ENCODE assay signal across 26 cellular contexts in the genomic region with DNA sequence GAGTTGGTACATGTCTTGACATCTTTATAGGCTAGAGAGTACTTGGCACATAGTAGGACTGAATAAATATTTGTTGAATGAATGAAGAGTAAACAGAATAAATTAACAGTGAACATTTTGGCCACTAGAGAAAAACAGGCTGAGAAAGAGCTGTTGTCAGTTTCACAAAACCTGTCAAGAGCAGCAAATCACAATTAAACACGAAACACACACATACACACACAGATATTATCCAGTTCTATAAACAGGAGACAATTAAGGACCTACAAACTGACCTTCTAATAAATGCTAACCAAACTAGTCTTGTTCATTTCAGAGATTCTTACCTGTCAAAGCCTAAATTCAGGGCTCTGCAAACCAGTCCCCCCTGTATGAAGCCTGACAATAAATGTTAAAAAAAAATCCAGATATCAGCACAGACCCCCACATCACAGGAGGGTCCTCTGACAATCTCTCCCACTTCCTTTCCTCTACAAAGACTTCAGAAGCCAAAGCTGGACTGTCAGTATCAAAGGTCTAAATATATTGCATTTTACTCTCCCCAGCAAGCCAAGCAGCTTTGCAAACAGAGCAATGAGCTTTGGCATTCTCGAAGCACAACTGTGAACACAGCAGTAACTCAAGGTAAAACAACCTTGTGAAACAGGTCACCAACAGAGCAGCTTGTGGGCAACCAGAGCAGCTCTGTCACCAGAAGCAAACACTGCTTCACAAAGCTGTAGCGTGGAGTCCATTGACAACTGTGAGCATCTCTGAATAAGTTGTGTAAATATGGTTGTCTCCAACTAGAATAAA.
"Had no signal": no experiment of that assay in that cellular context is flagged by ENCODE, and none has a peak within 500 bp of the region (broad histone marks: within the 10 kb centered on the region; RNA-seq: fewer than 3 reads in every experiment).

No MANE protein-coding gene starts in this region.

- H3K9me3 ChIP-seq: gastroesophageal sphincter, heart left ventricle, psoas muscle, sigmoid colon, stomach, tibial artery had no signal

- H3K4me3 Mint-ChIP-seq: endodermal cell; memory B cell; natural killer cell; neural progenitor cell; stimulated activated effector memory CD8-positive, alpha-beta T cell treated with anti-CD3 and anti-CD28 coated beads, Interleukin-12 subunit alpha, Interleukin-12 subunit beta, amount 100 ng/mL, for 72 hours; type B pancreatic cell had no signal

- H2AFZ ChIP-seq: neural progenitor cell had no signal

- ATAC-seq: esophagus mucosa; gastroesophageal sphincter; heart left ventricle; left cardiac atrium; left ventricle myocardium superior; natural killer cell; psoas muscle; right cardiac atrium; stimulated activated effector memory CD8-positive, alpha-beta T cell treated with anti-CD3 and anti-CD28 coated beads, Interleukin-12 subunit alpha, Interleukin-12 subunit beta, amount 100 ng/mL, for 72 hours had no signal

- H3K4me3 ChIP-seq: dorsolateral prefrontal cortex, gastroesophageal sphincter, heart left ventricle, lung, neural progenitor cell, psoas muscle, sigmoid colon, stomach, tibial artery had no signal

- H3K4me1 Mint-ChIP-seq: memory B cell; natural killer cell; neural progenitor cell; stimulated activated effector memory CD8-positive, alpha-beta T cell treated with anti-CD3 and anti-CD28 coated beads, Interleukin-12 subunit alpha, Interleukin-12 subunit beta, amount 100 ng/mL, for 72 hours had no signal

- H3K36me3 ChIP-seq: gastroesophageal sphincter, heart left ventricle, neural progenitor cell, sigmoid colon, stomach, tibial artery had no signal

- H3K27ac Mint-ChIP-seq: endodermal cell; memory B cell; natural killer cell; neural progenitor cell; stimulated activated effector memory CD8-positive, alpha-beta T cell treated with anti-CD3 and anti-CD28 coated beads, Interleukin-12 subunit alpha, Interleukin-12 subunit beta, amount 100 ng/mL, for 72 hours; type B pancreatic cell had no signal

- H3K9me3 Mint-ChIP-seq: type B pancreatic cell had no signal

- H3K4me2 ChIP-seq: neural progenitor cell had no signal

- H3K27ac ChIP-seq: dorsolateral prefrontal cortex, epithelial cell of prostate, gastroesophageal sphincter, heart left ventricle, neural progenitor cell, psoas muscle, sigmoid colon, stomach, tibial artery had no signal

- H3K27me3 ChIP-seq: gastroesophageal sphincter, neural progenitor cell, stomach, tibial artery had no signal

- H3K9ac ChIP-seq: neural progenitor cell had no signal

- DNase-seq: cerebellar nuclear complex; dorsolateral prefrontal cortex; effector CD4-positive, alpha-beta T cell; endodermal cell; foreskin fibroblast; heart left ventricle; hippocampal formation; left cardiac atrium; left ventricle myocardium superior; natural killer cell; psoas muscle; right cardiac atrium; sigmoid colon; stimulated activated CD4-positive, alpha-beta T cell treated with anti-CD3 and anti-CD28 coated beads, Interleukin-2, amount 100 ng/mL, for 24 hours; stimulated activated CD4-positive, alpha-beta T cell treated with anti-CD3 and anti-CD28 coated beads, Interleukin-4, amount 100 ng/mL, for 24 hours; stimulated activated naive CD4-positive, alpha-beta T cell treated with Interleukin-2 at 50 U/mL for 16 hours; stomach; tibial artery had no signal

- H3K4me1 ChIP-seq: gastroesophageal sphincter, heart left ventricle, psoas muscle, stomach, tibial artery had no signal

- H3K36me3 Mint-ChIP-seq: memory B cell; natural killer cell; neural progenitor cell; stimulated activated effector memory CD8-positive, alpha-beta T cell treated with anti-CD3 and anti-CD28 coated beads, Interleukin-12 subunit alpha, Interleukin-12 subunit beta, amount 100 ng/mL, for 72 hours; type B pancreatic cell had no signal
